ENCODE assay signal across 19 cellular contexts in the genomic region with DNA sequence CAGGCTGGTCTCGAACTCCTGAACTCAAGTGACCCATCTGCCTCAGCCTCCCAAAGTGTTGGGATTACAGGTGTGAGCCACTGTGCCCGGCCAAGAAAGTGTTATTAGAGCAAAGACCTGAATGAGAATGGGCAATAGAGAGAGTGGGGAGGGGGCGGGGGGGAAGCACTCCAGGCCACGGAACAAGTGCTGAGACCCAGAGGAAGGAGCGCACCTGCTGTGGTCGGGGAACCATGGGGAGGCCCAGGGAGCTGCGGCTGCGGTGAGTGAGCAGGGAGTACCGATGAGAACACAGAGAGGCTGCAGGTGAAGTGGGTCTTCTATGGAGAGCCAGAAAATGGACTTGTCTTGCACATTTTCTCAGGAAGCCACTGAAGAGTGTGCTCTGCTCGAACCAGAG. TPM values are rescaled to one million over a fixed set of nuclear protein-coding genes. Genes with fewer than 3 reads are reported as not detected.
"Had no signal": no experiment of that assay in that cellular context is flagged by ENCODE, and none has a peak within 500 bp of the region (broad histone marks: within the 10 kb centered on the region; RNA-seq: fewer than 3 reads in every experiment).

No MANE protein-coding gene starts in this region.

- ATAC-seq: activated naive CD4-positive, alpha-beta T cell treated with anti-CD3 and anti-CD28 coated beads, Interleukin-2, amount 50 U/mL, for 72 hours; body of pancreas; effector memory CD8-positive, alpha-beta T cell; gastrocnemius medialis; left ventricle myocardium superior; stimulated activated effector memory CD8-positive, alpha-beta T cell treated with anti-CD3 and anti-CD28 coated beads, Interleukin-12 subunit alpha, Interleukin-12 subunit beta, amount 100 ng/mL, for 72 hours had no signal

- H3K4me3 ChIP-seq: body of pancreas, gastrocnemius medialis, ovary, tibial artery, vagina had no signal

- DNase-seq: activated B cell treated with CpG ODN at 0.5 μM for 24 hours; activated CD4-positive, alpha-beta T cell treated with anti-CD3 and anti-CD28 coated beads, Interleukin-2, amount 10 ng/mL, durations not matched to agents 7 days and 5 days; activated T-cell treated with anti-CD3 and anti-CD28 coated beads for 4 hours; amniotic stem cell; body of pancreas; effector memory CD8-positive, alpha-beta T cell; gastrocnemius medialis; kidney; left ventricle myocardium superior; mesenchymal stem cell; ovary; tibial artery had no signal

- H3K4me3 Mint-ChIP-seq: activated B cell treated with CpG ODN at 0.5 μM for 24 hours; activated CD4-positive, alpha-beta T cell treated with anti-CD3 and anti-CD28 coated beads, Interleukin-2, amount 10 ng/mL, durations not matched to agents 7 days and 5 days; effector memory CD8-positive, alpha-beta T cell; neural crest cell; stimulated activated effector memory CD8-positive, alpha-beta T cell treated with anti-CD3 and anti-CD28 coated beads, Interleukin-12 subunit alpha, Interleukin-12 subunit beta, amount 100 ng/mL, for 72 hours had no signal

- H3K36me3 ChIP-seq: gastrocnemius medialis, ovary, tibial artery, vagina had no signal

- FAIRE-seq: kidney, TTC549 had no signal

- H3K27me3 ChIP-seq: body of pancreas, ovary, vagina had no signal

- H3K4me1 Mint-ChIP-seq: activated CD4-positive, alpha-beta T cell treated with anti-CD3 and anti-CD28 coated beads, Interleukin-2, amount 10 ng/mL, durations not matched to agents 7 days and 5 days; neural crest cell; stimulated activated effector memory CD8-positive, alpha-beta T cell treated with anti-CD3 and anti-CD28 coated beads, Interleukin-12 subunit alpha, Interleukin-12 subunit beta, amount 100 ng/mL, for 72 hours had no signal

- H3K9me3 Mint-ChIP-seq: activated B cell treated with CpG ODN at 0.5 μM for 24 hours; activated CD4-positive, alpha-beta T cell treated with anti-CD3 and anti-CD28 coated beads, Interleukin-2, amount 10 ng/mL, durations not matched to agents 7 days and 5 days; activated naive CD4-positive, alpha-beta T cell treated with anti-CD3 and anti-CD28 coated beads, Interleukin-2, amount 50 U/mL, for 72 hours; effector memory CD8-positive, alpha-beta T cell; stimulated activated effector memory CD8-positive, alpha-beta T cell treated with anti-CD3 and anti-CD28 coated beads, Interleukin-12 subunit alpha, Interleukin-12 subunit beta, amount 100 ng/mL, for 72 hours had no signal

- H3K36me3 Mint-ChIP-seq: activated naive CD4-positive, alpha-beta T cell treated with anti-CD3 and anti-CD28 coated beads, Interleukin-2, amount 50 U/mL, for 72 hours; stimulated activated effector memory CD8-positive, alpha-beta T cell treated with anti-CD3 and anti-CD28 coated beads, Interleukin-12 subunit alpha, Interleukin-12 subunit beta, amount 100 ng/mL, for 72 hours had no signal

- H3K27ac Mint-ChIP-seq: activated B cell treated with CpG ODN at 0.5 μM for 24 hours; activated CD4-positive, alpha-beta T cell treated with anti-CD3 and anti-CD28 coated beads, Interleukin-2, amount 10 ng/mL, durations not matched to agents 7 days and 5 days; activated naive CD4-positive, alpha-beta T cell treated with anti-CD3 and anti-CD28 coated beads, Interleukin-2, amount 50 U/mL, for 72 hours; stimulated activated effector memory CD8-positive, alpha-beta T cell treated with anti-CD3 and anti-CD28 coated beads, Interleukin-12 subunit alpha, Interleukin-12 subunit beta, amount 100 ng/mL, for 72 hours had no signal

RNA-seq across cellular contexts. Expression of a gene that starts 10.8 kb away (rescaled TPM):
- total RNA-seq: activated B cell treated with CpG ODN at 0.5 μM for 24 hours; activated CD4-positive, alpha-beta T cell treated with anti-CD3 and anti-CD28 coated beads, Interleukin-2, amount 10 ng/mL, durations not matched to agents 7 days and 5 days; activated CD8-positive, alpha-beta memory T cell treated with anti-CD3 and anti-CD28 coated beads for 36 hours; activated naive CD4-positive, alpha-beta T cell treated with anti-CD3 and anti-CD28 coated beads, Interleukin-2, amount 50 U/mL, for 72 hours; gastrocnemius medialis; left ventricle myocardium superior; neural crest cell; skeletal muscle tissue had no signal
